ENCODE assay signal across 24 cellular contexts in genomic region chr7:149510248-149510647, GRCh38.
"Had no signal": no experiment of that assay in that cellular context is flagged by ENCODE, and none has a peak within 500 bp of the region (broad histone marks: within the 10 kb centered on the region; RNA-seq: fewer than 3 reads in every experiment).

No MANE protein-coding gene starts in this region.

- DNase-seq: stimulated activated CD4-positive, alpha-beta T cell treated with anti-CD3 and anti-CD28 coated beads, Interleukin-2, amount 100 ng/mL, for 48 hours; stimulated activated CD4-positive, alpha-beta T cell treated with anti-CD3 and anti-CD28 coated beads, Interleukin-4, amount 100 ng/mL, for 1 hour; stimulated activated CD4-positive, alpha-beta T cell treated with anti-CD3 and anti-CD28 coated beads, Interleukin-4, amount 100 ng/mL, for 24 hours; stimulated activated CD4-positive, alpha-beta T cell treated with anti-CD3 and anti-CD28 coated beads, Interleukin-4, amount 100 ng/mL, for 4 hours; stimulated activated CD8-positive, alpha-beta memory T cell treated with anti-CD3 and anti-CD28 coated beads, Interleukin-4, amount 100 ng/mL, for 48 hours; stimulated activated naive B cell treated with anti-CD40 and anti-IgM and Interleukin-4, amounts not matched to agents 10 μg/mL and 1 μg/mL and 100 μg/mL, for 72 hours; stimulated activated naive CD4-positive, alpha-beta T cell; stimulated activated naive CD4-positive, alpha-beta T cell treated with Interleukin-2 at 50 U/mL for 16 hours; stimulated activated naive CD8-positive, alpha-beta T cell treated with anti-CD3 and anti-CD28 coated beads, Interleukin-15, amount 100 ng/mL, for 72 hours; stimulated activated naive CD8-positive, alpha-beta T cell treated with anti-CD3 and anti-CD28 coated beads, Interleukin-15, Interleukin-2, amounts not matched to agents 100 U/mL and 50 U/mL, for 24 hours; stomach; substantia nigra; testis; thyroid gland; tibial artery; transverse colon; trophoblast cell; upper lobe of left lung; upper lobe of right lung; uterus had no signal

- H3K4me1 ChIP-seq: stomach, suprapubic skin, testis, thyroid gland, tibial artery, tibial nerve, transverse colon, upper lobe of left lung, upper lobe of right lung, uterus, vagina had no signal

- H3K9me3 ChIP-seq: testis, thyroid gland had no signal

- H3K27ac ChIP-seq: stomach, suprapubic skin, testis, thoracic aorta, thyroid gland, tibial artery, tibial nerve, transverse colon, upper lobe of left lung, upper lobe of right lung, uterus, vagina had no signal

- H3K36me3 ChIP-seq: stomach, suprapubic skin, thoracic aorta, thyroid gland, tibial artery, tibial nerve, transverse colon, upper lobe of left lung, upper lobe of right lung, uterus, vagina had no signal

- H3K4me3 ChIP-seq: stomach, suprapubic skin, testis, thoracic aorta, thyroid gland, tibial artery, tibial nerve, transverse colon, upper lobe of left lung, upper lobe of right lung, uterus, vagina had no signal
